Comparison of ENCODE assay signal across 8 cellular contexts in genomic region chr12:46382974-46383653, GRCh38. TPM values are rescaled to one million over a fixed set of nuclear protein-coding genes. Genes with fewer than 3 reads are reported as not detected.
A peak's percentile ranks its signal among the peaks of the same experiment; 100 is the strongest.
DNase-seq lines count a peak whose midpoint lies in the region; ATAC-seq and TF ChIP-seq lines count a peak whose summit lies in the region.

No MANE protein-coding gene starts in this region.

- no peak for TF ChIP-seq POLR2A in IMR-90 (IDR thresholded peaks at IDR 0.05; ENCODE audit: low read depth, low read length)

- POLR2A ChIA-PET in IMR-90 (lab: Charles Lee; ENCODE audit: unreplicated experiment), result interaction anchor here (0.6 to 1.1 kb wide), 4 partner anchors 48 to 149 kb away, joined by 3 to 5 read pairs (median 4); no protein-coding TSS in a partner anchor

- peak overlapping the region; percentile 93 for H4K91ac ChIP-seq in IMR-90 (ENCODE audit: insufficient read depth, low read depth, low read length)

- H3K4me1 ChIP-seq in IMR-90 (ENCODE audit: control insufficient read depth, insufficient read depth, low read length) (peaks cover 17% of the 10 kb centered on the region), OCI-LY3 (ENCODE audit: low read length) (peaks cover 41% of the 10 kb centered on the region), mucosa of stomach (ENCODE audit: control insufficient read depth, insufficient read depth, low read length) (peaks cover 24% of the 10 kb centered on the region)

- peak overlapping the region; percentile 99 for H2AK9ac ChIP-seq in IMR-90 (replicated peaks; ENCODE audit: low read depth, low read length, poor library complexity)

- H3K4me3 ChIP-seq in IMR-90 (ENCODE audit: insufficient read depth, low read depth, low read length) (peak overlapping the region; percentile 69), OCI-LY3 (ENCODE audit: low read length) (peak overlapping the region; percentile 88), epithelial cell of proximal tubule (ENCODE audit: low read depth, low read length) (peak overlapping the region; percentile 68), mucosa of stomach (ENCODE audit: low read length) (peak overlapping the region; percentile 20)

- H3K9me1 ChIP-seq in IMR-90 (ENCODE audit: insufficient read depth, low read length), result peaks cover 16% of the 10 kb centered on the region

- H3K79me2 ChIP-seq in OCI-LY3 (ENCODE audit: low read length), result peaks cover 30% of the 10 kb centered on the region

- dilution Hi-C loops in IMR-90 (cut with HindIII; ENCODE audit: low sequenced_read_pairs, unreplicated experiment), result no loop called here

- 0% methylated on average over 11 of the region's 74 CpGs; no CpG with 5 or more reads in 1 of the 2 experiments for WGBS in IMR-90 (ENCODE audit: extremely low coverage in 2 of 2, insufficient read length in 1 of 2), 2 experiments

- peak overlapping the region; percentile 83 for H4K5ac ChIP-seq in IMR-90 (ENCODE audit: low read depth, low read length)

- H3K4me2 ChIP-seq in IMR-90 (ENCODE audit: low read depth, low read length) (peak overlapping the region; percentile 83), OCI-LY3 (ENCODE audit: low read length) (peak overlapping the region; percentile 95)

- H3K14ac ChIP-seq in IMR-90 (replicated peaks; ENCODE audit: low read depth, low read length), result peak overlapping the region; percentile 97

- peak; percentile 87 for DNase-seq in DMS153 treated with DMSO at 0.1 percent for 48 hours (lab: John Stamatoyannopoulos, UW; ENCODE audit: unreplicated experiment)
- DNase-seq in IMR-90, result peak; percentile 97
- peak; percentile 93 for DNase-seq in activated T-cell treated with anti-CD3 and anti-CD28 coated beads for 48 hours (ENCODE audit: low read depth)
- no peak for DNase-seq in epithelial cell of proximal tubule (ENCODE audit: low read depth)
- peak; percentile 94 for DNase-seq in stimulated activated CD8-positive, alpha-beta memory T cell treated with anti-CD3 and anti-CD28 coated beads, Interleukin-4, amount 100 ng/mL, for 48 hours

- H2BK20ac ChIP-seq in IMR-90 (ENCODE audit: low read depth, low read length), result peak overlapping the region; percentile 44

- intact Hi-C loops in IMR-90 (cut with micrococcal nuclease), result loop anchor here (1.0 to 2.0 kb wide), 2 partner anchors 10 to 90 kb away; no protein-coding TSS in a partner anchor

- BruUV-seq in IMR-90 (replicated peaks; lab: Mats Ljungman, UMichigan), result no TSS peak

- CTCF ChIA-PET in IMR-90 (lab: Yijun Ruan, JAX), result interaction anchor here (0.6 kb wide), 1 partner anchor 127 kb away, joined by 3 read pairs; no protein-coding TSS in a partner anchor

- peak overlapping the region; percentile 98 for H3K56ac ChIP-seq in IMR-90 (ENCODE audit: extremely low read depth, insufficient read depth, low read length)

- peak overlapping the region; percentile 94 for H2AK5ac ChIP-seq in IMR-90 (ENCODE audit: low read depth, low read length)

- in situ Hi-C loops in IMR-90 (cut with MboI; ENCODE audit: low sequenced_read_pairs), result loop anchor here (10.0 kb wide), 1 partner anchor 112 kb away; no protein-coding TSS in a partner anchor

- H2AFZ ChIP-seq in IMR-90 (replicated peaks; ENCODE audit: low read length, poor library complexity), result peak overlapping the region; percentile 90
- H2AFZ ChIP-seq in OCI-LY3 (ENCODE audit: low read depth, low read length), result peak overlapping the region; percentile 47; the same call in 1 of the 2 replicates

- H3K27ac ChIP-seq in IMR-90 (ENCODE audit: insufficient read depth, low read length) (peak overlapping the region; percentile 98), OCI-LY3 (ENCODE audit: low read length) (peak overlapping the region; percentile 87)

- peak overlapping the region; percentile 89; the same call in 2 of the 3 replicates for H2BK15ac ChIP-seq in IMR-90 (ENCODE audit: low read depth, low read length)

- H4K20me1 ChIP-seq in IMR-90 (ENCODE audit: insufficient read depth, low read length) (no peaks in the 10 kb centered on the region), OCI-LY3 (ENCODE audit: insufficient read depth, low read length) (no peaks in the 10 kb centered on the region)

- H3K4ac ChIP-seq in IMR-90 (ENCODE audit: low read depth, low read length), result peak overlapping the region; percentile 97

- TF ChIP-seq RAD21 in IMR-90 (IDR thresholded peaks at IDR 0.05; ENCODE audit: low read length), result no peak

- H3K79me1 ChIP-seq in IMR-90 (ENCODE audit: low read depth in 1 of 2, low read length in 2 of 2), result peaks cover 25 to 51% of the 10 kb centered on the region in 2 experiments

- H3K18ac ChIP-seq in IMR-90 (ENCODE audit: low read depth, low read length), result peak overlapping the region; percentile 85

- ATAC-seq in GM21529 (IDR thresholded peaks at IDR 0.05; ENCODE audit: unreplicated experiment) (peak; percentile 68), IMR-90 (ENCODE audit: low read depth) (peak; percentile 81)

- H3K27me3 ChIP-seq in IMR-90 (ENCODE audit: control insufficient read depth, insufficient read depth, low read length), result no peaks in the 10 kb centered on the region
- no peaks in the 10 kb centered on the region for H3K27me3 ChIP-seq in OCI-LY3 (ENCODE audit: low read depth, low read length)
- no peaks in the 10 kb centered on the region for H3K27me3 ChIP-seq in mucosa of stomach (ENCODE audit: control insufficient read depth, insufficient read depth, low read length)

- H4K8ac ChIP-seq in IMR-90 (ENCODE audit: low read depth in 2 of 2, low read length in 2 of 2), result peak overlapping the region; percentile 98 to 99

- H3K36me3 ChIP-seq in IMR-90 (ENCODE audit: control insufficient read depth, insufficient read depth, low read length), result no peaks in the 10 kb centered on the region
- H3K36me3 ChIP-seq in OCI-LY3 (replicated peaks; ENCODE audit: low read depth, low read length), result peaks cover 3% of the 10 kb centered on the region
- H3K36me3 ChIP-seq in mucosa of stomach (ENCODE audit: control insufficient read depth, insufficient read depth, low read length), result no peaks in the 10 kb centered on the region

- H2BK120ac ChIP-seq in IMR-90 (ENCODE audit: low read depth, low read length), result peak overlapping the region; percentile 88

- H3K9me3 ChIP-seq in IMR-90 (ENCODE audit: control insufficient read depth, insufficient read depth, low read length) (no peaks in the 10 kb centered on the region), OCI-LY3 (ENCODE audit: insufficient read depth, low read length) (no peaks in the 10 kb centered on the region), mucosa of stomach (ENCODE audit: control insufficient read depth, low read length) (no peaks in the 10 kb centered on the region)

- H3K9ac ChIP-seq in IMR-90 (ENCODE audit: low read depth, low read length) (peak overlapping the region; percentile 100), OCI-LY3 (ENCODE audit: low read length) (peak overlapping the region; percentile 96), mucosa of stomach (ENCODE audit: low read length) (peak overlapping the region; percentile 92)

- peak overlapping the region; percentile 100 for H2BK5ac ChIP-seq in IMR-90 (ENCODE audit: low read depth, low read length, poor library complexity, severe bottlenecking)

- H3K23ac ChIP-seq in IMR-90 (ENCODE audit: low read depth, low read length), result peak overlapping the region; percentile 92

- TF ChIP-seq CTCF in IMR-90 (conservative IDR thresholded peaks at IDR 0.05; ENCODE audit: low read depth, low read length), result no peak
- peak; percentile 48 for TF ChIP-seq CTCF in OCI-LY3 (IDR thresholded peaks at IDR 0.05; ENCODE audit: low read depth, low read length)
- TF ChIP-seq CTCF in epithelial cell of proximal tubule (conservative IDR thresholded peaks at IDR 0.05; ENCODE audit: low read depth, low read length), result no peak

TF ChIP-seq in IMR-90, 13 proteins besides CTCF, POLR2A, EP300 and RAD21:
- TF ChIP-seq, protein P1, sequence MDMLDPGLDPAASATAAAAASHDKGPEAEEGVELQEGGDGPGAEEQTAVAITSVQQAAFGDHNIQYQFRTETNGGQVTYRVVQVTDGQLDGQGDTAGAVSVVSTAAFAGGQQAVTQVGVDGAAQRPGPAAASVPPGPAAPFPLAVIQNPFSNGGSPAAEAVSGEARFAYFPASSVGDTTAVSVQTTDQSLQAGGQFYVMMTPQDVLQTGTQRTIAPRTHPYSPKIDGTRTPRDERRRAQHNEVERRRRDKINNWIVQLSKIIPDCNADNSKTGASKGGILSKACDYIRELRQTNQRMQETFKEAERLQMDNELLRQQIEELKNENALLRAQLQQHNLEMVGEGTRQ (IDR thresholded peaks at IDR 0.05; ENCODE audit: low read depth, low read length), result peak; percentile 97
- TF ChIP-seq BHLHE40 (IDR thresholded peaks at IDR 0.05; ENCODE audit: low read depth, low read length) (peak; percentile 81), FOS (IDR thresholded peaks at IDR 0.05; ENCODE audit: low read depth, low read length) (peak; percentile 71), CHD1 (IDR thresholded peaks at IDR 0.05; ENCODE audit: low read depth, low read length) (no peak), RCOR1 (IDR thresholded peaks at IDR 0.05; ENCODE audit: insufficient replicate concordance, low read length) (no peak), RFX5 (IDR thresholded peaks at IDR 0.05; ENCODE audit: low read depth, low read length) (no peak), MAZ (IDR thresholded peaks at IDR 0.05; ENCODE audit: borderline replicate concordance, low read depth, low read length) (peak; percentile 77), NFE2L2 (IDR thresholded peaks at IDR 0.05; ENCODE audit: low read depth, low read length) (no peak), CEBPB (IDR thresholded peaks at IDR 0.05; ENCODE audit: low read depth, low read length) (no peak), MXI1 (IDR thresholded peaks at IDR 0.05; ENCODE audit: borderline replicate concordance, low read depth, low read length) (no peak), ELK1 (IDR thresholded peaks at IDR 0.05; ENCODE audit: borderline replicate concordance, low read depth, low read length) (no peak), SMC3 (IDR thresholded peaks at IDR 0.05; ENCODE audit: low read depth, low read length) (no peak), MAFK (IDR thresholded peaks at IDR 0.05; ENCODE audit: low read depth, low read length) (no peak)

RNA-seq across cellular contexts. Expression of gene SLC38A2, which starts 10.5 kb away (rescaled TPM):
- 881 and 1,389 TPM in 2 replicates for total RNA-seq in IMR-90 (2012; rRNA removed)
- 213 and 313 TPM in 2 replicates for polyA plus RNA-seq in IMR-90 (2012; rRNA removed)
- 33.9 and 129 TPM in 2 replicates for polyA plus RNA-seq in IMR-90 (2012; cell fraction: cytosol; rRNA removed)
- 118 and 947 TPM in 2 replicates for polyA plus RNA-seq in IMR-90 (2012; cell fraction: nucleus; rRNA removed; ENCODE audit: low replicate concordance)
- total RNA-seq in epithelial cell of proximal tubule, result 149 and 163 TPM in 2 replicates

Comparison
In these comparisons a context has a peak if more than half of its experiments do, and no peak if none do; other contexts are left out.
1. H3K4me3 ChIP-seq: peak in every context shown above with its lines; median percentile 88 in OCI-LY3; 69 in IMR-90; 68 in epithelial cell of proximal tubule; 20 in mucosa of stomach.